In the genomic region with DNA sequence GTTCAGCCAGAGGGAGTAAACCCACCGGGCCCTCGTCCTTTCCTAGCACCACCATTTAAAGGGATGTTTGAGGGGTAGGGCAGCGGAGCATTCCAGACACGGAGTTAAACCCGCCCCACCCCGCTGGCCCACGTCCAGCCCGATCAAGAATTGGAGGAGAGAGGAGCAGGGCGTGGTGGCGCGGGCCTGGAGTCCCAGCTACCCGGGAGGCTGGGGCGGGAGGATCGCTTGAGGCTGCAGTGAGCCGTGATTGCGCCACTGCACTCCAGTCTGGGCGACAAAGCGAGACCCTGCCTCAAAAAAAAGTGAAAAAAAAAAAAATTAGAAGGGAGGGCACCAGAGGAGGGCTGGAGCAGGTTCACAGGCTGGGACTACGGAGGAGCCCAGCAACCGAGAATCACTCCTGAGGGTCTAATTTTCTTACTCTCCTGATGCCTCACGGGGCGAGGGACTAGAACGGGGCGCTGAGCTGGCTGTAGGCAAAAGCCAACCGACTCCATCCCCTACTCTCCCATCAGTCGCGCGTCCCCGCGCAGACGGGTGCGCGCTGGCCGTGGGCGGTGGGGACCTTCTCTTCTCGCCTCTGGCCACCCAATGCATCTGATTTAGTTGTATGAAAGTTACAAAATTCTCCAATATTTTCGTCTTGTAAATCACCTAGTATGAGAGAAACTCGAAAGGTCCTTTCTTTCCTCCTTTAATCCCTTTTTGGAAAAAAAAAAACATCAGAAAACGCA, we compare ENCODE assay signal across 8 cellular contexts. TPM values are rescaled to one million over a fixed set of nuclear protein-coding genes. Genes with fewer than 3 reads are reported as not detected.
DNase-seq lines count a peak whose midpoint lies in the region; ATAC-seq and TF ChIP-seq lines count a peak whose summit lies in the region.

No MANE protein-coding gene starts in this region.

- H3K27ac Mint-ChIP-seq in Calu3 (ENCODE audit: unreplicated experiment) (peak overlapping the region; percentile 95), naive B cell (peak overlapping the region; percentile 49 to 98 (median 90))

- H3K79me2 ChIP-seq in fibroblast of lung (ENCODE audit: control insufficient read depth, insufficient read depth, low read length) = peaks cover 18% of the 10 kb centered on the region

- peaks cover 8% of the 10 kb centered on the region for H3K4me1 ChIP-seq in fibroblast of lung (ENCODE audit: control insufficient read depth, extremely low read depth, insufficient read depth, low read length)

- TF ChIP-seq CTCF in Calu3 (IDR thresholded peaks at IDR 0.05; ENCODE audit: unreplicated experiment) = no peak
- no peak for TF ChIP-seq CTCF in fibroblast of lung (conservative IDR thresholded peaks at IDR 0.05 in 1 of 2, IDR thresholded peaks at IDR 0.05 in 1 of 2; ENCODE audit: low read depth in 1 of 2, low read length in 2 of 2)

- ATAC-seq in naive B cell (ENCODE audit: low read depth in 2 of 2) (peak; percentile 55 to 62), HG02678 (IDR thresholded peaks at IDR 0.05; ENCODE audit: unreplicated experiment) (no peak)

- peak overlapping the region; percentile 89 for H3K4me3 Mint-ChIP-seq in Calu3 (ENCODE audit: low read depth, unreplicated experiment)
- H3K4me3 Mint-ChIP-seq in naive B cell = peak overlapping the region; percentile 92 to 100 (median 98)

- H2AFZ ChIP-seq in fibroblast of lung (ENCODE audit: low read length) = peak overlapping the region; percentile 71

- H4K20me1 ChIP-seq in fibroblast of lung (ENCODE audit: control insufficient read depth, extremely low read depth, insufficient read depth, low read length) = no peaks in the 10 kb centered on the region

- no peaks in the 10 kb centered on the region for H3K27me3 ChIP-seq in fibroblast of lung (ENCODE audit: control insufficient read depth, insufficient read depth, low read length)

- H3K36me3 Mint-ChIP-seq in Calu3 (ENCODE audit: insufficient read depth, unreplicated experiment) = peaks cover 84% of the 10 kb centered on the region
- no peaks in the 10 kb centered on the region for H3K36me3 Mint-ChIP-seq in naive B cell

- intact Hi-C loops in Calu3 (cut with micrococcal nuclease; ENCODE audit: unreplicated experiment) = loop anchor here (2.0 to 5.0 kb wide), 3 partner anchors 13 to 44 kb away; a partner anchor contains a TSS

- H3K27me3 Mint-ChIP-seq in Calu3 (ENCODE audit: unreplicated experiment) = no peaks in the 10 kb centered on the region
- no peaks in the 10 kb centered on the region for H3K27me3 Mint-ChIP-seq in naive B cell

- H3K36me3 ChIP-seq in fibroblast of lung (ENCODE audit: control insufficient read depth, insufficient read depth, low read length) = no peaks in the 10 kb centered on the region

- CTCF ChIA-PET in Calu3 (lab: Charles Lee) = interaction anchor here (0.6 to 2.9 kb wide), 9 partner anchors 8 to 175 kb away, joined by 3 to 13 read pairs (median 7); a partner anchor contains a TSS

- no TSS peak for BruUV-seq in Calu3 (replicated peaks; lab: Mats Ljungman, UMichigan)

- peak overlapping the region; percentile 61 to 76 (median 66) for H3K4me3 ChIP-seq in fibroblast of lung (replicated peaks in 1 of 4; ENCODE audit: control extremely low read depth in 1 of 4, insufficient read depth in 1 of 4, low read depth in 3 of 4, low read length in 4 of 4)

- H3K9ac ChIP-seq in fibroblast of lung (ENCODE audit: insufficient read depth, low read length) = peak overlapping the region; percentile 76

- H3K9me3 Mint-ChIP-seq in Calu3 (ENCODE audit: low read depth, unreplicated experiment) (no peaks in the 10 kb centered on the region), naive B cell (no peaks in the 10 kb centered on the region)

- peaks cover 58% of the 10 kb centered on the region for H3K4me1 Mint-ChIP-seq in Calu3 (ENCODE audit: low read depth, unreplicated experiment)
- H3K4me1 Mint-ChIP-seq in naive B cell = peaks cover 13 to 55% (median 32%) of the 10 kb centered on the region in 3 donors

- no peaks in the 10 kb centered on the region for H3K9me3 ChIP-seq in fibroblast of lung (ENCODE audit: control insufficient read depth, insufficient read depth, low read depth, low read length)

- H3K4me2 ChIP-seq in fibroblast of lung (ENCODE audit: extremely low read depth, insufficient read depth, low read length) = peak overlapping the region; percentile 98

- peak overlapping the region; percentile 82 for H3K27ac ChIP-seq in fibroblast of lung (ENCODE audit: insufficient read depth, low read length)

- DNase-seq in Calu3 = peak; percentile 94
- peak; percentile 42 for DNase-seq in H4 (ENCODE audit: low spot score)
- peak; percentile 84 for DNase-seq in NCI-H748 (lab: John Stamatoyannopoulos, UW; ENCODE audit: unreplicated experiment)
- DNase-seq in activated T-cell treated with anti-CD3 and anti-CD28 coated beads, Interleukin-2, amount 50 U/mL, for 1 hour = peak; percentile 58
- DNase-seq in fibroblast of lung (ENCODE audit: low read depth in 2 of 2) = peak; percentile 39 to 48
- DNase-seq in naive B cell = no peak
- DNase-seq in superior temporal gyrus (ENCODE audit: extremely low spot score) = peak; percentile 82

RNA-seq across cellular contexts. Expression of a gene that starts 6.1 kb away (rescaled TPM):
- 687 and 705 TPM in 2 replicates for total RNA-seq in Calu3 (2022)
- 84.4 and 109 TPM in 2 replicates for total RNA-seq in H4 (2014; rRNA removed; shearing (Covaris generic))
- total RNA-seq in fibroblast of lung = 115 and 152 TPM in 2 replicates
- 35.5 and 60.2 TPM in 2 replicates for polyA plus RNA-seq in fibroblast of lung
- polyA plus RNA-seq in fibroblast of lung (2012) = 52.3 and 95.1 TPM in 2 replicates
- polyA minus RNA-seq in fibroblast of lung (ENCODE audit: low replicate concordance) = 39.2 and 45.2 TPM in 2 replicates
- polyA plus RNA-seq in naive B cell (ENCODE audit: low read depth in 6 of 6) = 1 to 10 TPM; 1.1 to 2.8 (median 1.8) TPM

RNA-seq across cellular contexts. Expression of a gene that starts 6.1 kb away (rescaled TPM):
- 1,238 and 1,263 TPM in 2 replicates for total RNA-seq in Calu3 (2022)
- total RNA-seq in H4 (2014; rRNA removed; shearing (Covaris generic)) = 29.8 and 31.5 TPM in 2 replicates
- total RNA-seq in fibroblast of lung = 70.0 and 111 TPM in 2 replicates
- 61.2 and 66.3 TPM in 2 replicates for polyA plus RNA-seq in fibroblast of lung
- polyA plus RNA-seq in fibroblast of lung (2012) = 98.8 and 107 TPM in 2 replicates
- polyA minus RNA-seq in fibroblast of lung (ENCODE audit: low replicate concordance) = 38.5 and 40.2 TPM in 2 replicates
- polyA plus RNA-seq in naive B cell (ENCODE audit: low read depth in 6 of 6) = 10 to 100 TPM in 2 of 6 donors, 1 to 10 TPM in 3, under 1 TPM in 1; 0.23 to 12.1 (median 7.9) TPM

RNA-seq across cellular contexts. Expression of a gene that starts 6.4 kb away (rescaled TPM):
- 4.2 and 4.3 TPM in 2 replicates for total RNA-seq in Calu3 (2022)
- total RNA-seq in H4 (2014; rRNA removed; shearing (Covaris generic)) = 0.85 and 1.0 TPM in 2 replicates
- total RNA-seq in fibroblast of lung = 2.1 and 3.1 TPM in 2 replicates
- 0.74 and 0.75 TPM in 2 replicates for polyA plus RNA-seq in fibroblast of lung
- 0.98 and 1.1 TPM in 2 replicates for polyA plus RNA-seq in fibroblast of lung (2012)
- polyA minus RNA-seq in fibroblast of lung (ENCODE audit: low replicate concordance) = 0.26 TPM in 1 of 2 replicates, not detected in the other
- polyA plus RNA-seq in naive B cell (ENCODE audit: low read depth in 6 of 6) = 1 to 10 TPM in 1 of 6 donors, under 1 TPM in 4, not detected in 1; 0.45 to 1.4 (median 0.71) TPM

RNA-seq across cellular contexts. Expression of a gene that starts 14.7 kb away (rescaled TPM):
- total RNA-seq in Calu3 (2022) (126 and 144 TPM in 2 replicates), fibroblast of lung (23.1 and 24.3 TPM in 2 replicates)
- 108 and 123 TPM in 2 replicates for total RNA-seq in H4 (2014; rRNA removed; shearing (Covaris generic))
- polyA plus RNA-seq in fibroblast of lung (34.7 and 68.1 TPM in 2 replicates), naive B cell (ENCODE audit: low read depth in 6 of 6) (100 to 1,000 TPM in 1 of 6 donors, 10 to 100 TPM in 5; 75.4 to 107 (median 92.4) TPM)
- 39.1 and 68.7 TPM in 2 replicates for polyA plus RNA-seq in fibroblast of lung (2012)
- polyA minus RNA-seq in fibroblast of lung (ENCODE audit: low replicate concordance) = 54.4 and 96.5 TPM in 2 replicates

RNA-seq across cellular contexts. Expression of a gene that starts 25.9 kb away (rescaled TPM):
- total RNA-seq in Calu3 (2022) = 316 and 331 TPM in 2 replicates
- 37.3 and 37.5 TPM in 2 replicates for total RNA-seq in H4 (2014; rRNA removed; shearing (Covaris generic))
- total RNA-seq in fibroblast of lung = 29.8 and 53.5 TPM in 2 replicates
- polyA plus RNA-seq in fibroblast of lung = 16.0 and 31.0 TPM in 2 replicates
- polyA plus RNA-seq in fibroblast of lung (2012) = 45.2 and 84.7 TPM in 2 replicates
- 315 and 394 TPM in 2 replicates for polyA minus RNA-seq in fibroblast of lung (ENCODE audit: low replicate concordance)
- 10 to 100 TPM; 42.2 to 70.6 (median 50.3) TPM for polyA plus RNA-seq in naive B cell (ENCODE audit: low read depth in 6 of 6)

Comparison
In these comparisons a context has a peak if more than half of its experiments do, and no peak if none do; other contexts are left out.
1. RNA of a gene that starts 6.1 kb away (total RNA-seq): 1,238 to 1,263 TPM in Calu3; 70.0 to 111 TPM in fibroblast of lung and 29.8 to 31.5 TPM in H4; every median in the first group is over 10 times any median in the second.